23 cellular contexts compared by ENCODE assay signal in genomic region chr2:216344206-216344957, GRCh38. TPM values are rescaled to one million over a fixed set of nuclear protein-coding genes. Genes with fewer than 3 reads are reported as not detected.
A peak's percentile ranks its signal among the peaks of the same experiment; 100 is the strongest.
DNase-seq lines count a peak whose midpoint lies in the region; TF ChIP-seq lines count a peak whose summit lies in the region.
"Had no signal": no experiment of that assay in that cellular context is flagged by ENCODE, and none has a peak within 500 bp of the region (broad histone marks: within the 10 kb centered on the region; RNA-seq: fewer than 3 reads in every experiment).

No MANE protein-coding gene starts in this region.

- no peaks in the 10 kb centered on the region for H3K9me2 ChIP-seq in Loucy (replicated peaks; ENCODE audit: low read depth, low read length)

- peak overlapping the region; percentile 57 for H3K56ac ChIP-seq in mesendoderm (ENCODE audit: low read length)

- no peak overlapping the region for H3K4ac ChIP-seq in mesendoderm (ENCODE audit: low read depth, low read length)

- no peaks in the 10 kb centered on the region for H4K20me1 ChIP-seq in Loucy (ENCODE audit: insufficient read depth, low read length, poor library complexity, severe bottlenecking)

- H3K9me3 Mint-ChIP-seq in dendritic cell treated with granulocyte-macrophage colony-stimulating factor and Interleukin-4, amounts not matched to agents 40 ng/mL and 50 ng/mL, for 4 days: no peaks in the 10 kb centered on the region
- no peaks in the 10 kb centered on the region for H3K9me3 Mint-ChIP-seq in mesothelial cell of epicardium
- H3K9me3 Mint-ChIP-seq: T-cell had no signal

- H3K27ac Mint-ChIP-seq in dendritic cell treated with granulocyte-macrophage colony-stimulating factor and Interleukin-4, amounts not matched to agents 40 ng/mL and 50 ng/mL, for 4 days: peak overlapping the region; percentile 23
- H3K27ac Mint-ChIP-seq in mesothelial cell of epicardium: no peak overlapping the region
- H3K27ac Mint-ChIP-seq: T-cell had no signal

- H3K27me3 ChIP-seq in Loucy (ENCODE audit: insufficient read depth, low read length, poor library complexity, severe bottlenecking) (no peaks in the 10 kb centered on the region), mesendoderm (ENCODE audit: insufficient read depth, low read length, poor library complexity) (no peaks in the 10 kb centered on the region), esophagus squamous epithelium (no peaks in the 10 kb centered on the region)

- H2BK120ac ChIP-seq in mesendoderm (ENCODE audit: low read depth, low read length): no peak overlapping the region

- H3K79me1 ChIP-seq in mesendoderm (ENCODE audit: low read length): no peaks in the 10 kb centered on the region

- H3K4me1 Mint-ChIP-seq in dendritic cell treated with granulocyte-macrophage colony-stimulating factor and Interleukin-4, amounts not matched to agents 40 ng/mL and 50 ng/mL, for 4 days (ENCODE audit: low read depth): peaks cover 18% of the 10 kb centered on the region
- peaks cover 14% of the 10 kb centered on the region for H3K4me1 Mint-ChIP-seq in mesothelial cell of epicardium

- no peak overlapping the region for H2AK5ac ChIP-seq in mesendoderm (ENCODE audit: low read length)

- H2AFZ ChIP-seq in Loucy (ENCODE audit: low read length): no peak overlapping the region
- H2AFZ ChIP-seq: PC-9 had no signal

- no peak overlapping the region for H4K5ac ChIP-seq in mesendoderm (ENCODE audit: low read length)

- no peak overlapping the region for H3K27ac ChIP-seq in mesendoderm (ENCODE audit: low read depth, low read length)
- H3K27ac ChIP-seq in esophagus squamous epithelium: no peak overlapping the region
- H3K27ac ChIP-seq: PC-9 had no signal

- H3K4me3 ChIP-seq in AG10803 (ENCODE audit: low read length) (no peak overlapping the region), Loucy (ENCODE audit: low read length, poor library complexity, severe bottlenecking) (no peak overlapping the region), mesendoderm (ENCODE audit: low read length) (no peak overlapping the region), esophagus squamous epithelium (no peak overlapping the region)
- H3K4me3 ChIP-seq: PC-9 had no signal

- H2BK5ac ChIP-seq in mesendoderm (ENCODE audit: low read length): peak overlapping the region; percentile 29

- H3K79me2 ChIP-seq in Loucy (ENCODE audit: insufficient read depth, low read length) (no peaks in the 10 kb centered on the region), mesendoderm (ENCODE audit: control insufficient read depth, insufficient read depth, low read length) (no peaks in the 10 kb centered on the region)

- peaks cover 1% of the 10 kb centered on the region for H3K27me3 Mint-ChIP-seq in dendritic cell treated with granulocyte-macrophage colony-stimulating factor and Interleukin-4, amounts not matched to agents 40 ng/mL and 50 ng/mL, for 4 days
- H3K27me3 Mint-ChIP-seq in mesothelial cell of epicardium (ENCODE audit: low read depth): peaks cover 37% of the 10 kb centered on the region
- H3K27me3 Mint-ChIP-seq: T-cell had no signal

- no peaks in the 10 kb centered on the region for H3K36me3 ChIP-seq in Loucy (ENCODE audit: insufficient read depth, low read length)
- no peaks in the 10 kb centered on the region for H3K36me3 ChIP-seq in mesendoderm (ENCODE audit: control insufficient read depth, insufficient read depth, low read length)
- H3K36me3 ChIP-seq in esophagus squamous epithelium: no peaks in the 10 kb centered on the region

- TF ChIP-seq CTCF in AG10803 (conservative IDR thresholded peaks at IDR 0.05; ENCODE audit: low read length) (no peak), Loucy (conservative IDR thresholded peaks at IDR 0.05; ENCODE audit: low read length) (no peak), esophagus squamous epithelium (IDR thresholded peaks at IDR 0.05) (no peak), mesothelial cell of epicardium (IDR thresholded peaks at IDR 0.05; ENCODE audit: unreplicated experiment) (no peak)

- intact Hi-C loops in dendritic cell treated with granulocyte-macrophage colony-stimulating factor and Interleukin-4, amounts not matched to agents 40 ng/mL and 50 ng/mL, for 4 days (cut with micrococcal nuclease): no loop called here
- intact Hi-C loops in esophagus squamous epithelium (cut with DNase I): no loop called here

- no peak overlapping the region for H3K23ac ChIP-seq in mesendoderm (ENCODE audit: low read length)

- H3K9me3 ChIP-seq in Loucy (ENCODE audit: insufficient read depth, low read depth, low read length) (no peaks in the 10 kb centered on the region), esophagus squamous epithelium (no peaks in the 10 kb centered on the region)

- H3K9ac ChIP-seq in Loucy (ENCODE audit: low read depth, low read length, poor library complexity, severe bottlenecking): peak overlapping the region; percentile 61
- no peak overlapping the region for H3K9ac ChIP-seq in mesendoderm (ENCODE audit: low read length)

- peaks cover 7% of the 10 kb centered on the region; the same call in 1 of the 2 replicates for H3F3A ChIP-seq in Loucy (ENCODE audit: low read depth)

- no peak overlapping the region for H3K18ac ChIP-seq in mesendoderm (ENCODE audit: low read length)

- no CpG with 5 or more reads among the region's 9 CpGs for WGBS in mesendoderm (ENCODE audit: extremely low coverage, insufficient coverage, low lambda C conversion rate)
- WGBS in esophagus squamous epithelium, 2 donors: 50 to 62% methylated on average over 9 of the region's 9 CpGs

- H3K4me2 ChIP-seq in Loucy (ENCODE audit: low read depth, low read length, poor library complexity, severe bottlenecking) (no peak overlapping the region), mesendoderm (ENCODE audit: low read length) (no peak overlapping the region)
- H3K4me2 ChIP-seq: PC-9 had no signal

- H3K4me1 ChIP-seq in Loucy (ENCODE audit: insufficient read depth, low read length, poor library complexity, severe bottlenecking) (peaks cover 96% of the 10 kb centered on the region), mesendoderm (ENCODE audit: control insufficient read depth, low read depth, low read length) (peaks cover 32% of the 10 kb centered on the region), esophagus squamous epithelium (peaks cover 0 to 45% (median 16%) of the 10 kb centered on the region in 3 donors)

- H3K4me3 Mint-ChIP-seq in dendritic cell treated with granulocyte-macrophage colony-stimulating factor and Interleukin-4, amounts not matched to agents 40 ng/mL and 50 ng/mL, for 4 days: peak overlapping the region; percentile 38
- no peak overlapping the region for H3K4me3 Mint-ChIP-seq in mesothelial cell of epicardium
- H3K4me3 Mint-ChIP-seq: CD4-positive, alpha-beta memory T cell; T-cell had no signal

- TF ChIP-seq POLR2A in esophagus squamous epithelium (IDR thresholded peaks at IDR 0.05): no peak

- no peak overlapping the region for H2BK15ac ChIP-seq in mesendoderm (replicated peaks; ENCODE audit: low read depth)

- DNase-seq in AG10803 (ENCODE audit: low read depth) (peak; percentile 61), mesendoderm (peak; percentile 49), NCI-H1930 (lab: John Stamatoyannopoulos, UW) (no peak), esophagus squamous epithelium (lab: John Stamatoyannopoulos, UW) (no peak), mesothelial cell of epicardium (ENCODE audit: low spot score in 2 of 2, unreplicated experiment in 2 of 2) (no peak), NCI-H1092 treated with DMSO at 0.1 percent for 48 hours (lab: John Stamatoyannopoulos, UW) (no peak)
- DNase-seq: ACHN; activated CD4-positive, alpha-beta T cell treated with anti-CD3 and anti-CD28 coated beads, Interleukin-2, amount 50 U/mL, for 1 hour; activated effector memory CD4-positive, alpha-beta T cell treated with Interleukin-2 at 50 U/mL for 16 hours; CD4-positive, alpha-beta memory T cell; GOT3; KG1; left colon; midbrain; NCI-H1048; NCI-H2029 treated with DMSO at 0.1 percent for 48 hours; NCI-H345; PC-9; SHP77 treated with DMSO at 0.1 percent for 48 hours; stimulated activated CD8-positive, alpha-beta memory T cell treated with anti-CD3 and anti-CD28 coated beads, Interleukin-4, amount 100 ng/mL, for 48 hours; T-cell had no signal

- no peak overlapping the region for H4K8ac ChIP-seq in mesendoderm (ENCODE audit: low read depth, low read length)

- no peaks in the 10 kb centered on the region for H3K36me3 Mint-ChIP-seq in dendritic cell treated with granulocyte-macrophage colony-stimulating factor and Interleukin-4, amounts not matched to agents 40 ng/mL and 50 ng/mL, for 4 days (ENCODE audit: low read depth)
- H3K36me3 Mint-ChIP-seq in mesothelial cell of epicardium: no peaks in the 10 kb centered on the region
- H3K36me3 Mint-ChIP-seq: CD4-positive, alpha-beta memory T cell; T-cell had no signal

RNA-seq across cellular contexts. Expression of gene MARCHF4, which starts 27.9 kb away (rescaled TPM):
- polyA plus RNA-seq in mesendoderm (2013, experiment 1 of 2): 0.93 TPM
- polyA plus RNA-seq in mesendoderm (2013, experiment 2 of 2): 0.80 TPM
- total RNA-seq in esophagus squamous epithelium (not detected), mesothelial cell of epicardium (0.05 to 0.09 TPM (median 0.09 TPM) in 3 replicates)
- total RNA-seq: CD4-positive, alpha-beta memory T cell; T-cell had no signal
- polyA plus RNA-seq: CD4-positive, alpha-beta memory T cell had no signal

Comparison
In these comparisons a context has a peak if more than half of its experiments do, and no peak if none do; other contexts are left out.
1. DNase-seq: peak in AG10803 (single experiment) and mesendoderm (single experiment); none in NCI-H1930 (0 of 2), esophagus squamous epithelium (single experiment), mesothelial cell of epicardium (0 of 2) and NCI-H1092 treated with DMSO at 0.1 percent for 48 hours (single experiment).